ENCODE assay signal across 1 cellular context in the genomic region with DNA sequence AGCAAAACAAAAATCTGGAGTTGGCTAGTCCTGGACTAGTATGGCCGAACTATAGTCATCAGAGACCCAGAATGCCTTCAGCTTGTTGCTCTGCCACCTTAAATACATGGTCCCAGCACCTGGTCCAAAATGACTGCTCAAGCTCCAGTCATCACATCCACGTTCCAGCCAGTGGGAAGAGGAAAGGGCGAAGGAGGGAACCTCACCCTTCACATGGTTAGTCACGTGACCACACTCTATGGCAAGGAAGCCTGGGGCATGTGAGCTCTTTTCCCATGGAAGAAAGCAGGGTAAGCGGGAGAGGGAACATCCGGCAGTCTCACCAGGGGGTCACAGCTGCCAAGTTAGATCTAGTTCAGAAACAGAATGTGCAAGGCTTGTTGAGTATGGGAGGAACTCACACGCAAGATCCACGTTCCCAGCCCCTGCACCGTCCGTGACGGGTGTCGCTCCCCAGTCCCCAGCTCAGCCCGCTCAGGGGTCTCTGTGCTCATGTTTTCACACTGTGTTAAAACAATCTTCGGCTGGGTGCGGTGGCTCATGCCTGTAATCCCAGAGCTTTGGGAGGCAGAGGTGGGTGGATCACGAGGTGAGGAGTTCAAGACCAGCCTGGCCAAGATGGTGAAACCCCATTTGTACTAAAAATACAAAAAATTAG.
TF ChIP-seq lines count a peak whose summit lies in the region.

No MANE protein-coding gene starts in this region.

TF ChIP-seq in H1, 55 proteins besides CTCF, POLR2A, EP300 and RAD21:
- no peak for TF ChIP-seq PHF8 (conservative IDR thresholded peaks at IDR 0.05; ENCODE audit: low read depth, low read length)
- TF ChIP-seq, protein P1, sequence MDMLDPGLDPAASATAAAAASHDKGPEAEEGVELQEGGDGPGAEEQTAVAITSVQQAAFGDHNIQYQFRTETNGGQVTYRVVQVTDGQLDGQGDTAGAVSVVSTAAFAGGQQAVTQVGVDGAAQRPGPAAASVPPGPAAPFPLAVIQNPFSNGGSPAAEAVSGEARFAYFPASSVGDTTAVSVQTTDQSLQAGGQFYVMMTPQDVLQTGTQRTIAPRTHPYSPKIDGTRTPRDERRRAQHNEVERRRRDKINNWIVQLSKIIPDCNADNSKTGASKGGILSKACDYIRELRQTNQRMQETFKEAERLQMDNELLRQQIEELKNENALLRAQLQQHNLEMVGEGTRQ (IDR thresholded peaks at IDR 0.05; ENCODE audit: low read length) = peak; percentile 81
- TF ChIP-seq, protein P2, sequence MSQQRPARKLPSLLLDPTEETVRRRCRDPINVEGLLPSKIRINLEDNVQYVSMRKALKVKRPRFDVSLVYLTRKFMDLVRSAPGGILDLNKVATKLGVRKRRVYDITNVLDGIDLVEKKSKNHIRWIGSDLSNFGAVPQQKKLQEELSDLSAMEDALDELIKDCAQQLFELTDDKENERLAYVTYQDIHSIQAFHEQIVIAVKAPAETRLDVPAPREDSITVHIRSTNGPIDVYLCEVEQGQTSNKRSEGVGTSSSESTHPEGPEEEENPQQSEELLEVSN (IDR thresholded peaks at IDR 0.05) = peak; percentile 94
- TF ChIP-seq, protein P3, sequence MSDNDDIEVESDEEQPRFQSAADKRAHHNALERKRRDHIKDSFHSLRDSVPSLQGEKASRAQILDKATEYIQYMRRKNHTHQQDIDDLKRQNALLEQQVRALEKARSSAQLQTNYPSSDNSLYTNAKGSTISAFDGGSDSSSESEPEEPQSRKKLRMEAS (IDR thresholded peaks at IDR 0.05) = peak; percentile 88
- peak; percentile 49; the same call in 1 of the 2 replicates for TF ChIP-seq KDM1A (IDR thresholded peaks at IDR 0.05; ENCODE audit: borderline replicate concordance, low read length)
- no peak for TF ChIP-seq BCL11A (IDR thresholded peaks at IDR 0.05; ENCODE audit: low read depth in 2 of 2, low read length in 2 of 2)
